ENCODE assay signal across 6 cellular contexts in genomic region chr3:178140925-178141684, GRCh38.
A peak's percentile ranks its signal among the peaks of the same experiment; 100 is the strongest.
DNase-seq lines count a peak whose midpoint lies in the region; FAIRE-seq and TF ChIP-seq lines count a peak whose summit lies in the region.
"Not testable (repeated sequence)": the region's sequence is repeated elsewhere in the genome, so short reads cannot be mapped to it uniquely, and the experiment has no call there.

No MANE protein-coding gene starts in this region.

- DNase-seq in PC-9; endothelial cell of umbilical vein (ENCODE audit: low read depth, low spot score); mesothelial cell of epicardium (ENCODE audit: low spot score in 2 of 2, unreplicated experiment in 2 of 2); smooth muscle cell (lab: John Stamatoyannopoulos, UW; ENCODE audit: unreplicated experiment): not testable (repeated sequence)
- DNase-seq in SK-N-MC (ENCODE audit: low read depth, low spot score) (peak; percentile 24), iris pigment epithelial cell (ENCODE audit: low read depth) (peak; percentile 20)

- H3K9ac ChIP-seq in SK-N-MC (ENCODE audit: insufficient read length): peak overlapping the region; percentile 16
- not testable (repeated sequence) for H3K9ac ChIP-seq in endothelial cell of umbilical vein (replicated peaks; ENCODE audit: extremely low read depth, insufficient read depth, low read length); smooth muscle cell (ENCODE audit: low read depth)

- dilution Hi-C loops in endothelial cell of umbilical vein (cut with MboI; ENCODE audit: extremely low pct_ligation_motif_present, low sequenced_read_pairs): not testable (repeated sequence)

- not testable (repeated sequence) for H3K4me3 ChIP-seq in PC-9; endothelial cell of umbilical vein (replicated peaks in 1 of 3; ENCODE audit: insufficient read depth in 1 of 3, low read depth in 1 of 3, low read length in 3 of 3); smooth muscle cell
- H3K4me3 ChIP-seq in SK-N-MC: peak overlapping the region; percentile 24

- not testable (repeated sequence) for H3K27me3 ChIP-seq in PC-9 (ENCODE audit: insufficient read depth, low read depth); endothelial cell of umbilical vein (ENCODE audit: control insufficient read depth in 2 of 2, insufficient read depth in 2 of 2, low read length in 2 of 2); smooth muscle cell (ENCODE audit: low read depth)

- peak overlapping the region; percentile 55 for H3K27ac Mint-ChIP-seq in mesothelial cell of epicardium

- H3K9me2 ChIP-seq in PC-9 (ENCODE audit: insufficient read depth): not testable (repeated sequence)

- H3K4me1 ChIP-seq in PC-9 (replicated peaks; ENCODE audit: insufficient read depth): peaks cover 12% of the 10 kb centered on the region
- H3K4me1 ChIP-seq in endothelial cell of umbilical vein (ENCODE audit: control insufficient read depth, extremely low read depth, insufficient read depth, low read length); smooth muscle cell (ENCODE audit: low read depth): not testable (repeated sequence)

- not testable (repeated sequence) for H3K9me1 ChIP-seq in endothelial cell of umbilical vein (replicated peaks; ENCODE audit: control insufficient read depth, extremely low read depth, insufficient read depth, low read length)

- FAIRE-seq in endothelial cell of umbilical vein (lab: Jason Lieb, UNC): not testable (repeated sequence)

- not testable (repeated sequence) for H3K4me3 Mint-ChIP-seq in mesothelial cell of epicardium

- H3K36me3 ChIP-seq in PC-9 (ENCODE audit: low read depth); SK-N-MC (ENCODE audit: insufficient read depth, low read length); endothelial cell of umbilical vein (ENCODE audit: control insufficient read depth in 2 of 2, extremely low read depth in 1 of 2, insufficient read depth in 2 of 2, low read length in 2 of 2); smooth muscle cell (ENCODE audit: low read depth): not testable (repeated sequence)

- not testable (repeated sequence) for H3K9me3 ChIP-seq in PC-9 (ENCODE audit: insufficient read depth, low read depth); SK-N-MC (ENCODE audit: low read depth, low read length); endothelial cell of umbilical vein (replicated peaks; ENCODE audit: control insufficient read depth, insufficient read depth, low read length); smooth muscle cell (replicated peaks; ENCODE audit: low read depth)

- POLR2A ChIA-PET in PC-9 (lab: Charles Lee; ENCODE audit: unreplicated experiment); endothelial cell of umbilical vein (lab: Charles Lee): not testable (repeated sequence)

- H2AFZ ChIP-seq in PC-9: peak overlapping the region; percentile 10; the same call in 1 of the 2 replicates
- not testable (repeated sequence) for H2AFZ ChIP-seq in endothelial cell of umbilical vein (ENCODE audit: low read depth, low read length); smooth muscle cell (ENCODE audit: low read depth)

- H4K20me1 ChIP-seq in PC-9 (ENCODE audit: insufficient read depth); endothelial cell of umbilical vein (replicated peaks; ENCODE audit: control insufficient read depth, extremely low read depth, insufficient read depth, low read length); smooth muscle cell (ENCODE audit: low read depth): not testable (repeated sequence)

- not testable (repeated sequence) for H3F3A ChIP-seq in PC-9 (ENCODE audit: insufficient read depth, low read depth); smooth muscle cell (ENCODE audit: low read depth)

- TF ChIP-seq CTCF in PC-9 (conservative IDR thresholded peaks at IDR 0.05); endothelial cell of umbilical vein (IDR thresholded peaks at IDR 0.05; ENCODE audit: extremely low read depth in 1 of 2, insufficient read depth in 1 of 2, low read depth in 1 of 2, low read length in 2 of 2); mesothelial cell of epicardium (IDR thresholded peaks at IDR 0.05; ENCODE audit: unreplicated experiment); smooth muscle cell (IDR thresholded peaks at IDR 0.05; ENCODE audit: borderline replicate concordance, insufficient read depth, poor library complexity, severe bottlenecking): not testable (repeated sequence)

- H3K27ac ChIP-seq in PC-9: not testable (repeated sequence)
- peak overlapping the region; percentile 87 for H3K27ac ChIP-seq in SK-N-MC
- peak overlapping the region; percentile 48 for H3K27ac ChIP-seq in endothelial cell of umbilical vein (ENCODE audit: insufficient read depth, low read depth, low read length)
- peak overlapping the region; percentile 37 for H3K27ac ChIP-seq in smooth muscle cell (ENCODE audit: low read depth)

- H3K9me3 Mint-ChIP-seq in mesothelial cell of epicardium: not testable (repeated sequence)

- not testable (repeated sequence) for H3K79me2 ChIP-seq in PC-9 (ENCODE audit: low read depth); endothelial cell of umbilical vein (ENCODE audit: control insufficient read depth, insufficient read depth, low read length); smooth muscle cell (ENCODE audit: low read depth)

- no CpG with 5 or more reads among the region's 2 CpGs for WGBS in smooth muscle cell (ENCODE audit: low lambda C conversion rate)

- peaks cover 45% of the 10 kb centered on the region for H3K4me1 Mint-ChIP-seq in mesothelial cell of epicardium

- TF ChIP-seq POLR2A in endothelial cell of umbilical vein (IDR thresholded peaks at IDR 0.05; ENCODE audit: low read depth, low read length): not testable (repeated sequence)

- not testable (repeated sequence) for BruUV-seq in PC-9 (replicated peaks; lab: Mats Ljungman, UMichigan); endothelial cell of umbilical vein (replicated peaks; lab: Mats Ljungman, UMichigan)

- H3K36me3 Mint-ChIP-seq in mesothelial cell of epicardium: not testable (repeated sequence)

- intact Hi-C loops in PC-9 (cut with micrococcal nuclease; ENCODE audit: unreplicated experiment): not testable (repeated sequence)
- intact Hi-C loops in endothelial cell of umbilical vein (cut with micrococcal nuclease): loop anchor here (1.0 kb wide), 3 partner anchors 18 to 247 kb away; no protein-coding TSS in a partner anchor

- CTCF ChIA-PET in PC-9 (lab: Charles Lee): not testable (repeated sequence)
- CTCF ChIA-PET in endothelial cell of umbilical vein (lab: Charles Lee): interaction anchor here (4.1 kb wide), 1 partner anchor 11 kb away, joined by 15 read pairs; no protein-coding TSS in a partner anchor

- H3K4me2 ChIP-seq in PC-9: not testable (repeated sequence)
- H3K4me2 ChIP-seq in endothelial cell of umbilical vein (ENCODE audit: insufficient read depth, low read length) (peak overlapping the region; percentile 28), smooth muscle cell (peak overlapping the region; percentile 52)

- not testable (repeated sequence) for H3K27me3 Mint-ChIP-seq in mesothelial cell of epicardium (ENCODE audit: low read depth)
